In genomic region chr5:94693043-94693822, GRCh38 we compare ENCODE assay signal across 2 cellular contexts.
TF ChIP-seq lines count a peak whose summit lies in the region.

No MANE protein-coding gene starts in this region.

TF ChIP-seq in HEK293, 187 proteins besides CTCF, POLR2A, EP300 and RAD21 (continued from another document):
- TF ChIP-seq ZNF362 (tag by site-specific recombination; IDR thresholded peaks at IDR 0.05) (peak; percentile 67), ZNF302 (tag by site-specific recombination; IDR thresholded peaks at IDR 0.05; ENCODE audit: low read depth) (no peak), ZNF629 (tag by site-specific recombination; IDR thresholded peaks at IDR 0.05) (0 out of 2 replicates have a peak, but pooled peaks have one; percentile 67), ZNF843 (tag by site-specific recombination; IDR thresholded peaks at IDR 0.05) (peak; percentile 66), ZNF600 (tag by site-specific recombination; IDR thresholded peaks at IDR 0.05) (no peak), ZNF654 (tag by site-specific recombination; IDR thresholded peaks at IDR 0.05; ENCODE audit: low read depth) (peak; percentile 74), ZBTB1 (tag by site-specific recombination; IDR thresholded peaks at IDR 0.05) (0 out of 2 replicates have a peak, but pooled peaks have one; percentile 24), ZBTB17 (tag by site-specific recombination; IDR thresholded peaks at IDR 0.05) (peak; percentile 20; the same call in 1 of the 2 replicates), ZNF830 (tag by site-specific recombination; IDR thresholded peaks at IDR 0.05; ENCODE audit: low read depth) (no peak), BCL11B (tag by site-specific recombination; IDR thresholded peaks at IDR 0.05; ENCODE audit: low read depth) (0 out of 2 replicates have a peak, but pooled peaks have one; percentile 45), ZXDB (tag by site-specific recombination; IDR thresholded peaks at IDR 0.05) (peak; percentile 76), ZNF335 (tag by site-specific recombination; conservative IDR thresholded peaks at IDR 0.05) (peak; percentile 26), ZNF366 (tag by site-specific recombination; conservative IDR thresholded peaks at IDR 0.05) (peak; percentile 64; the same call in 1 of the 2 replicates), ZNF354C (tag by site-specific recombination; IDR thresholded peaks at IDR 0.05; ENCODE audit: borderline replicate concordance, low read depth) (no peak), ZNF639 (tag by site-specific recombination; IDR thresholded peaks at IDR 0.05) (peak; percentile 31; the same call in 1 of the 2 replicates), ZNF692 (tag by site-specific recombination; IDR thresholded peaks at IDR 0.05) (peak; percentile 57; the same call in 1 of the 2 replicates), BCL11A (tag by site-specific recombination; IDR thresholded peaks at IDR 0.05; ENCODE audit: low read depth) (peak; percentile 57; the same call in 1 of the 2 replicates), ZSCAN4 (tag by site-specific recombination; IDR thresholded peaks at IDR 0.05) (no peak), ZEB2 (tag by site-specific recombination; IDR thresholded peaks at IDR 0.05) (peak; percentile 85), PRDM6 (tag by site-specific recombination; IDR thresholded peaks at IDR 0.05) (peak; percentile 85), KLF8 (tag by site-specific recombination; IDR thresholded peaks at IDR 0.05) (peak; percentile 63; the same call in 1 of the 2 replicates), FEZF1 (tag by site-specific recombination; IDR thresholded peaks at IDR 0.05) (peak; percentile 50)
TF ChIP-seq in HEK293: peak in this region for 19.

TF ChIP-seq in HepG2, 621 proteins besides CTCF, POLR2A, EP300 and RAD21 (continued from another document):
- TF ChIP-seq ZNF512B (CRISPR knock-in tag; IDR thresholded peaks at IDR 0.05; ENCODE audit: borderline replicate concordance): no peak
